ENCODE assay signal across 1 cellular context in the genomic region with DNA sequence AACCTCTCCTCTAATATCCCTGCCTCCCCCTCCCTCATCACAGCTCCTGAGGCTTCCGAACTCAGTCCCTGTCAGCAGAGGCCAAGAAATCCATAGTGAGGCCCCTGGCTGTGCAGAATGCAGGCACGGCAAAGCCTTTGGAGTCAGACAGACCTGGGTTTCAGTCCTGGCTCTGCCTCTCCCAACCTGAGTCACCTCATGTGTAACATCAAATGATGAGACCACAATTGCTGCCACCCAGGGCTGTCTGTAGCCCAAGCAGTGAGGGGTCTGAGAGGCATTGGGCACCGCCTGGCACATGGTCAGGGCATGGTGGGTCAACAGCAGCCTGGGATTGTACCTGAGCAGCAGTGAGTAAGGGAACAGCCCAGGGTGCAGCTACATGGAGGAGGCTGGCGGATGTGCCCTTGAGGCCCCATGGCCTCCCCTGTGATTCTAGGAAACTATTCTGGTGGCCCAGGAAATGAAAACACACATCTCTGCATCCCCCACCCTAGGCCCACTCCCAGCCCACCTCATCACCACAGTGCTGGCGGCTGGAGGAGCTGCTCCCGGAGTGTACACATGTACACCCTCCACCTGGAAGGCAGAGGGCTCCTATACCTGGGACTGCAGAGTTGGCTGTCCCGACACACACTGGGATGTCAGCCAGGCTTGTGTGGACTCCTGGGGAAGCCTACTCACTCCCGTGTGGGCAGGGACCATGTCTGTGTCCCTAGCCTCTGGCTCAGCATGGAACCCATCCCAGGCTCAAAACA.
TF ChIP-seq lines count a peak whose summit lies in the region.

No MANE protein-coding gene starts in this region.

TF ChIP-seq in HepG2, 621 proteins besides CTCF, POLR2A, EP300 and RAD21:
- no peak for TF ChIP-seq ZBTB20 (CRISPR knock-in tag; IDR thresholded peaks at IDR 0.05; ENCODE audit: borderline replicate concordance, low read depth)
